In genomic region chr1:40040511-40041465, GRCh38 we compare ENCODE assay signal across 1 cellular context.
TF ChIP-seq lines count a peak whose summit lies in the region.

Gene CAP1, plus strand, starts transcription at chr1:40040729. Its CDS starts 18,618 bp downstream, at chr1:40059347.

TF ChIP-seq in HepG2, 621 proteins besides CTCF, POLR2A, EP300 and RAD21 (continued from another document and continues in another):
- TF ChIP-seq HNRNPLL (IDR thresholded peaks at IDR 0.05; ENCODE audit: low read depth, low read length, poor library complexity, severe bottlenecking), result peak; percentile 77
- TF ChIP-seq ZNF333 (CRISPR knock-in tag; IDR thresholded peaks at IDR 0.05; ENCODE audit: borderline replicate concordance), result 0 out of 2 replicates have a peak, but pooled peaks have one; percentile 19
- no peak for TF ChIP-seq POLR2AphosphoS2 (IDR thresholded peaks at IDR 0.05; ENCODE audit: low read depth, low read length)
- TF ChIP-seq KLF15 (CRISPR knock-in tag; IDR thresholded peaks at IDR 0.05; ENCODE audit: borderline replicate concordance), result 0 out of 2 replicates have a peak, but pooled peaks have one; percentile 41
- TF ChIP-seq CC2D1A (CRISPR knock-in tag; IDR thresholded peaks at IDR 0.05), result no peak
- no peak for TF ChIP-seq ZNF530 (CRISPR knock-in tag; IDR thresholded peaks at IDR 0.05; ENCODE audit: low read depth)
- peak; percentile 56; the same call in 1 of the 2 replicates for TF ChIP-seq ATF1 (CRISPR knock-in tag; IDR thresholded peaks at IDR 0.05)
- peak; percentile 84 for TF ChIP-seq RBFOX2 (IDR thresholded peaks at IDR 0.05; ENCODE audit: low read depth, low read length)
- TF ChIP-seq ZFP36 (IDR thresholded peaks at IDR 0.05; ENCODE audit: borderline replicate concordance, low read depth, low read length, partially characterized antibody), result no peak
- 0 out of 2 replicates have a peak, but pooled peaks have one; percentile 29 for TF ChIP-seq ZBTB4 (CRISPR knock-in tag; IDR thresholded peaks at IDR 0.05; ENCODE audit: borderline replicate concordance)
- peak; percentile 47; the same call in 1 of the 2 replicates for TF ChIP-seq ARID5B (CRISPR knock-in tag; IDR thresholded peaks at IDR 0.05)
- TF ChIP-seq CREM (IDR thresholded peaks at IDR 0.05), result peak; percentile 8; the same call in 1 of the 2 replicates
- no peak for TF ChIP-seq CREM (CRISPR knock-in tag; IDR thresholded peaks at IDR 0.05)
- 0 out of 2 replicates have a peak, but pooled peaks have one; percentile 5 for TF ChIP-seq DRAP1 (CRISPR knock-in tag; IDR thresholded peaks at IDR 0.05)
- TF ChIP-seq ZNF850 (CRISPR knock-in tag; conservative IDR thresholded peaks at IDR 0.05), result no peak
- TF ChIP-seq CBFB (CRISPR knock-in tag; IDR thresholded peaks at IDR 0.05), result peak; percentile 67; the same call in 1 of the 2 replicates
- TF ChIP-seq SP5 (CRISPR knock-in tag; IDR thresholded peaks at IDR 0.05; ENCODE audit: borderline replicate concordance, low read depth), result peak; percentile 54; the same call in 1 of the 2 replicates
- TF ChIP-seq SRSF4 (IDR thresholded peaks at IDR 0.05; ENCODE audit: low read depth, low read length, poor library complexity, severe bottlenecking), result no peak
- no peak for TF ChIP-seq ZNF567 (CRISPR knock-in tag; IDR thresholded peaks at IDR 0.05; ENCODE audit: borderline replicate concordance)
- 0 out of 2 replicates have a peak, but pooled peaks have one; percentile 8 for TF ChIP-seq FOXP4 (CRISPR knock-in tag; IDR thresholded peaks at IDR 0.05)
- peak; percentile 66; the same call in 1 of the 2 replicates for TF ChIP-seq ELF4 (CRISPR knock-in tag; IDR thresholded peaks at IDR 0.05; ENCODE audit: borderline replicate concordance)
- TF ChIP-seq ZNF558 (CRISPR knock-in tag; IDR thresholded peaks at IDR 0.05; ENCODE audit: borderline replicate concordance), result no peak
- TF ChIP-seq ZNF329 (CRISPR knock-in tag; IDR thresholded peaks at IDR 0.05; ENCODE audit: low read depth), result no peak
- no peak for TF ChIP-seq U2AF2 (IDR thresholded peaks at IDR 0.05; ENCODE audit: low read depth, low read length)
- no peak for TF ChIP-seq GTF3A (CRISPR knock-in tag; conservative IDR thresholded peaks at IDR 0.05)
- TF ChIP-seq EEA1 (CRISPR knock-in tag; IDR thresholded peaks at IDR 0.05; ENCODE audit: borderline replicate concordance), result 0 out of 2 replicates have a peak, but pooled peaks have one; percentile 58
- TF ChIP-seq ZNF644 (CRISPR knock-in tag; IDR thresholded peaks at IDR 0.05; ENCODE audit: low read depth), result no peak
- TF ChIP-seq PRPF4 (IDR thresholded peaks at IDR 0.05; ENCODE audit: low read depth, low read length, poor library complexity, severe bottlenecking), result no peak
- peak; percentile 72 for TF ChIP-seq NFYC (CRISPR knock-in tag; IDR thresholded peaks at IDR 0.05)
- TF ChIP-seq REPIN1 (CRISPR knock-in tag; IDR thresholded peaks at IDR 0.05; ENCODE audit: borderline replicate concordance, low read depth), result no peak
- no peak for TF ChIP-seq RORA (CRISPR knock-in tag; IDR thresholded peaks at IDR 0.05)
- TF ChIP-seq STAT6 (CRISPR knock-in tag; IDR thresholded peaks at IDR 0.05; ENCODE audit: borderline replicate concordance), result peak; percentile 66; the same call in 1 of the 2 replicates
- no peak for TF ChIP-seq ZNF367 (CRISPR knock-in tag; IDR thresholded peaks at IDR 0.05; ENCODE audit: borderline replicate concordance)
- TF ChIP-seq POLR2AphosphoS5 (IDR thresholded peaks at IDR 0.05; ENCODE audit: low read depth, low read length), result peak; percentile 83
- TF ChIP-seq ZFP91 (CRISPR knock-in tag; IDR thresholded peaks at IDR 0.05; ENCODE audit: borderline replicate concordance), result peak; percentile 27; the same call in 1 of the 2 replicates
- TF ChIP-seq RXRA (CRISPR knock-in tag; IDR thresholded peaks at IDR 0.05), result peak; percentile 22; the same call in 1 of the 2 replicates
- TF ChIP-seq NR2C2 (CRISPR knock-in tag; IDR thresholded peaks at IDR 0.05; ENCODE audit: borderline replicate concordance), result peak; percentile 59
- TF ChIP-seq DMAP1 (CRISPR knock-in tag; IDR thresholded peaks at IDR 0.05), result 0 out of 2 replicates have a peak, but pooled peaks have one; percentile 19
- no peak for TF ChIP-seq ZSCAN31 (CRISPR knock-in tag; IDR thresholded peaks at IDR 0.05; ENCODE audit: low read depth)
- TF ChIP-seq MTA3 (CRISPR knock-in tag; IDR thresholded peaks at IDR 0.05), result no peak
- TF ChIP-seq EZH2 (conservative IDR thresholded peaks at IDR 0.05; ENCODE audit: low read depth, low read length), result no peak
- peak; percentile 67 for TF ChIP-seq MNT (IDR thresholded peaks at IDR 0.05)
- TF ChIP-seq ZSCAN5A (CRISPR knock-in tag; IDR thresholded peaks at IDR 0.05; ENCODE audit: borderline replicate concordance), result no peak
- no peak for TF ChIP-seq ZNF775 (CRISPR knock-in tag; IDR thresholded peaks at IDR 0.05; ENCODE audit: borderline replicate concordance)
